1 cellular context compared by ENCODE assay signal in genomic region chr6:20711518-20711917, GRCh38.
TF ChIP-seq lines count a peak whose summit lies in the region.

No MANE protein-coding gene starts in this region.

TF ChIP-seq in GM23338, 12 proteins besides CTCF, POLR2A, EP300 and RAD21 (continued from another document):
- TF ChIP-seq, protein P1, sequence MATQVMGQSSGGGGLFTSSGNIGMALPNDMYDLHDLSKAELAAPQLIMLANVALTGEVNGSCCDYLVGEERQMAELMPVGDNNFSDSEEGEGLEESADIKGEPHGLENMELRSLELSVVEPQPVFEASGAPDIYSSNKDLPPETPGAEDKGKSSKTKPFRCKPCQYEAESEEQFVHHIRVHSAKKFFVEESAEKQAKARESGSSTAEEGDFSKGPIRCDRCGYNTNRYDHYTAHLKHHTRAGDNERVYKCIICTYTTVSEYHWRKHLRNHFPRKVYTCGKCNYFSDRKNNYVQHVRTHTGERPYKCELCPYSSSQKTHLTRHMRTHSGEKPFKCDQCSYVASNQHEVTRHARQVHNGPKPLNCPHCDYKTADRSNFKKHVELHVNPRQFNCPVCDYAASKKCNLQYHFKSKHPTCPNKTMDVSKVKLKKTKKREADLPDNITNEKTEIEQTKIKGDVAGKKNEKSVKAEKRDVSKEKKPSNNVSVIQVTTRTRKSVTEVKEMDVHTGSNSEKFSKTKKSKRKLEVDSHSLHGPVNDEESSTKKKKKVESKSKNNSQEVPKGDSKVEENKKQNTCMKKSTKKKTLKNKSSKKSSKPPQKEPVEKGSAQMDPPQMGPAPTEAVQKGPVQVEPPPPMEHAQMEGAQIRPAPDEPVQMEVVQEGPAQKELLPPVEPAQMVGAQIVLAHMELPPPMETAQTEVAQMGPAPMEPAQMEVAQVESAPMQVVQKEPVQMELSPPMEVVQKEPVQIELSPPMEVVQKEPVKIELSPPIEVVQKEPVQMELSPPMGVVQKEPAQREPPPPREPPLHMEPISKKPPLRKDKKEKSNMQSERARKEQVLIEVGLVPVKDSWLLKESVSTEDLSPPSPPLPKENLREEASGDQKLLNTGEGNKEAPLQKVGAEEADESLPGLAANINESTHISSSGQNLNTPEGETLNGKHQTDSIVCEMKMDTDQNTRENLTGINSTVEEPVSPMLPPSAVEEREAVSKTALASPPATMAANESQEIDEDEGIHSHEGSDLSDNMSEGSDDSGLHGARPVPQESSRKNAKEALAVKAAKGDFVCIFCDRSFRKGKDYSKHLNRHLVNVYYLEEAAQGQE (IDR thresholded peaks at IDR 0.05; ENCODE audit: unreplicated experiment): no peak
- TF ChIP-seq EZH2 (IDR thresholded peaks at IDR 0.05; ENCODE audit: low read depth, unreplicated experiment): no peak
- TF ChIP-seq EZH2phosphoT487 (IDR thresholded peaks at IDR 0.05; ENCODE audit: unreplicated experiment): no peak
- TF ChIP-seq ETS1 (IDR thresholded peaks at IDR 0.05): no peak
- no peak for TF ChIP-seq ZNF114 (CRISPR knock-in tag; IDR thresholded peaks at IDR 0.05)
- no peak for TF ChIP-seq CREB1 (CRISPR knock-in tag; IDR thresholded peaks at IDR 0.05; ENCODE audit: low read depth)
- TF ChIP-seq STAT1 (IDR thresholded peaks at IDR 0.05; ENCODE audit: unreplicated experiment): no peak
TF ChIP-seq in GM23338: peak in this region for 0.
